Comparison of ENCODE assay signal across 9 cellular contexts in genomic region chr15:90004252-90004651, GRCh38. TPM values are rescaled to one million over a fixed set of nuclear protein-coding genes. Genes with fewer than 3 reads are reported as not detected.
DNase-seq lines count a peak whose midpoint lies in the region; ATAC-seq and TF ChIP-seq lines count a peak whose summit lies in the region.
"Had no signal": no experiment of that assay in that cellular context is flagged by ENCODE, and none has a peak within 500 bp of the region (broad histone marks: within the 10 kb centered on the region; RNA-seq: fewer than 3 reads in every experiment).

No MANE protein-coding gene starts in this region.

- H3K27ac Mint-ChIP-seq in HFFc6: peak overlapping the region; percentile 86
- peak overlapping the region; percentile 25 to 93 (median 83) for H3K27ac Mint-ChIP-seq in immature natural killer cell

- ATAC-seq in GM18861 (IDR thresholded peaks at IDR 0.05; ENCODE audit: unreplicated experiment): no peak

- no peaks in the 10 kb centered on the region for H3K36me3 ChIP-seq in smooth muscle cell (ENCODE audit: low read depth)

- H3K4me2 ChIP-seq in smooth muscle cell: peak overlapping the region; percentile 92

- peak; percentile 18 for DNase-seq in HFFc6
- no peak for DNase-seq in immature natural killer cell
- no peak for DNase-seq in smooth muscle cell (lab: John Stamatoyannopoulos, UW; ENCODE audit: unreplicated experiment)
- DNase-seq in activated CD4-positive, alpha-beta T cell treated with anti-CD3 and anti-CD28 coated beads, Interleukin-2, amount 50 U/mL, for 1 hour: no peak
- DNase-seq in D341Med (ENCODE audit: low spot score): no peak
- no peak for DNase-seq in NCI-H446 treated with DMSO at 0.1 percent for 48 hours (lab: John Stamatoyannopoulos, UW)
- DNase-seq: NCI-H345 had no signal

- H2AFZ ChIP-seq in smooth muscle cell (ENCODE audit: low read depth): no peak overlapping the region

- no peak for TF ChIP-seq CTCF in HFFc6 (IDR thresholded peaks at IDR 0.05)
- TF ChIP-seq CTCF in smooth muscle cell (IDR thresholded peaks at IDR 0.05; ENCODE audit: borderline replicate concordance, insufficient read depth, poor library complexity, severe bottlenecking): no peak

- H3F3A ChIP-seq in smooth muscle cell (ENCODE audit: low read depth): peaks cover 27% of the 10 kb centered on the region

- H3K9me3 ChIP-seq in smooth muscle cell (replicated peaks; ENCODE audit: low read depth): no peaks in the 10 kb centered on the region

- peaks cover 57% of the 10 kb centered on the region for H3K79me2 ChIP-seq in smooth muscle cell (ENCODE audit: low read depth)

- H3K4me3 ChIP-seq in smooth muscle cell: no peak overlapping the region

- H3K36me3 Mint-ChIP-seq in HFFc6 (ENCODE audit: low read depth) (peaks cover 6% of the 10 kb centered on the region), immature natural killer cell (no peaks in the 10 kb centered on the region)

- peaks cover 50% of the 10 kb centered on the region for H3K4me1 Mint-ChIP-seq in HFFc6 (ENCODE audit: low read depth)
- H3K4me1 Mint-ChIP-seq in immature natural killer cell: peaks cover 72 to 79% of the 10 kb centered on the region in 2 donors

- H3K27me3 ChIP-seq in smooth muscle cell (ENCODE audit: low read depth): no peaks in the 10 kb centered on the region

- H3K4me3 Mint-ChIP-seq in HFFc6 (peak overlapping the region; percentile 77), immature natural killer cell (peak overlapping the region in 2 of 5 donors; percentile 11 to 88)

- H3K27me3 Mint-ChIP-seq in HFFc6 (ENCODE audit: insufficient read depth) (peaks cover 3% of the 10 kb centered on the region), immature natural killer cell (ENCODE audit: low read depth in 3 of 3) (peaks cover 15 to 26% (median 24%) of the 10 kb centered on the region in 3 donors)

- H3K9me3 Mint-ChIP-seq in HFFc6: no peaks in the 10 kb centered on the region
- no peaks in the 10 kb centered on the region for H3K9me3 Mint-ChIP-seq in immature natural killer cell

- 15% methylated on average over 5 of the region's 5 CpGs for WGBS in smooth muscle cell (ENCODE audit: low lambda C conversion rate)

- H3K27ac ChIP-seq in angular gyrus (ENCODE audit: low read depth, low read length) (peak overlapping the region; percentile 45), smooth muscle cell (ENCODE audit: low read depth) (peak overlapping the region; percentile 98)

- H3K9ac ChIP-seq in smooth muscle cell (ENCODE audit: low read depth): peak overlapping the region; percentile 85

- peaks cover 36% of the 10 kb centered on the region for H3K4me1 ChIP-seq in smooth muscle cell (ENCODE audit: low read depth)

- peaks cover 30% of the 10 kb centered on the region for H4K20me1 ChIP-seq in smooth muscle cell (ENCODE audit: low read depth)

RNA-seq across cellular contexts. Expression of gene ZNF710, which starts 3.1 kb away (rescaled TPM):
- total RNA-seq in HFFc6 (2021; fragmentation: NEBNext Ultra II Directional; extraction: Animal tissue kit (Norgen Biotek cat#: 25700)): 10 to 100 TPM; 17.6 to 23.3 (median 20.3) TPM
- 1 to 10 TPM; 1.7 to 3.4 (median 2.3) TPM for polyA plus RNA-seq in immature natural killer cell
- 8.6 and 20.8 TPM in 2 replicates for total RNA-seq in smooth muscle cell
- 10.4 and 14.8 TPM in 2 replicates for polyA plus RNA-seq in smooth muscle cell
